ENCODE assay signal across 7 cellular contexts in genomic region chr4:119300072-119300387, GRCh38. TPM values are rescaled to one million over a fixed set of nuclear protein-coding genes. Genes with fewer than 3 reads are reported as not detected.
DNase-seq lines count a peak whose midpoint lies in the region; ATAC-seq and TF ChIP-seq lines count a peak whose summit lies in the region.

No MANE protein-coding gene starts in this region.

- no peak for TF ChIP-seq CTCF in activated CD8-positive, alpha-beta T cell treated with anti-CD3 and anti-CD28 coated beads for 36 hours (IDR thresholded peaks at IDR 0.05)
- TF ChIP-seq CTCF in osteoblast (IDR thresholded peaks at IDR 0.05; ENCODE audit: extremely low read depth, low read depth, low read length) = no peak

- peak overlapping the region; percentile 84 for H3K4me2 ChIP-seq in osteoblast (ENCODE audit: insufficient read depth, low read length)

- H3K9me3 ChIP-seq in osteoblast (ENCODE audit: low read depth, low read length) = no peaks in the 10 kb centered on the region

- no peaks in the 10 kb centered on the region for H3K27me3 ChIP-seq in osteoblast (ENCODE audit: insufficient read depth, low read length)

- intact Hi-C loops in activated CD8-positive, alpha-beta T cell treated with anti-CD3 and anti-CD28 coated beads for 36 hours (cut with micrococcal nuclease) = loop anchor here (10.0 kb wide), 1 partner anchor 745 kb away; no protein-coding TSS in a partner anchor

- peak overlapping the region; percentile 92 for H3K4me3 Mint-ChIP-seq in activated CD8-positive, alpha-beta T cell treated with anti-CD3 and anti-CD28 coated beads for 36 hours

- H3K9me3 Mint-ChIP-seq in activated CD8-positive, alpha-beta T cell treated with anti-CD3 and anti-CD28 coated beads for 36 hours = peaks cover 6% of the 10 kb centered on the region

- H3K27me3 Mint-ChIP-seq in activated CD8-positive, alpha-beta T cell treated with anti-CD3 and anti-CD28 coated beads for 36 hours = peaks cover 3% of the 10 kb centered on the region

- H3K27ac Mint-ChIP-seq in activated CD8-positive, alpha-beta T cell treated with anti-CD3 and anti-CD28 coated beads for 36 hours = peak overlapping the region; percentile 98

- peak overlapping the region; percentile 96 for H3K27ac ChIP-seq in osteoblast (ENCODE audit: low read depth, low read length)

- H3K36me3 Mint-ChIP-seq in activated CD8-positive, alpha-beta T cell treated with anti-CD3 and anti-CD28 coated beads for 36 hours (ENCODE audit: low read depth) = peaks cover 45% of the 10 kb centered on the region

- peaks cover 10% of the 10 kb centered on the region for H3K4me1 ChIP-seq in osteoblast (ENCODE audit: insufficient read depth, low read length)

- DNase-seq in activated CD8-positive, alpha-beta T cell treated with anti-CD3 and anti-CD28 coated beads for 36 hours = peak; percentile 41
- DNase-seq in fibroblast of the conjunctiva (ENCODE audit: low read depth) (peak; percentile 39), osteoblast (ENCODE audit: insufficient read length, low spot score, missing footprints) (peak; percentile 67), SIG-M5 (lab: John Stamatoyannopoulos, UW) (no peak), germinal center (ENCODE audit: low spot score) (no peak)

- peak; percentile 19 for ATAC-seq in GM19328 (IDR thresholded peaks at IDR 0.05; ENCODE audit: unreplicated experiment)
- ATAC-seq in HG03139 (IDR thresholded peaks at IDR 0.05; ENCODE audit: unreplicated experiment) = peak; percentile 6
- peak; percentile 15 for ATAC-seq in activated CD8-positive, alpha-beta T cell treated with anti-CD3 and anti-CD28 coated beads for 36 hours

- CTCF ChIA-PET in activated CD8-positive, alpha-beta T cell treated with anti-CD3 and anti-CD28 coated beads for 36 hours (lab: Charles Lee) = interaction anchor here (0.6 to 4.7 kb wide), 10 partner anchors 8 to 455 kb away, joined by 3 to 28 read pairs (median 4); partner anchors contain the start of gene USP53

- H2AFZ ChIP-seq in osteoblast (ENCODE audit: low read length) = peak overlapping the region; percentile 94

- POLR2A ChIA-PET in activated CD8-positive, alpha-beta T cell treated with anti-CD3 and anti-CD28 coated beads for 36 hours (lab: Charles Lee) = interaction anchor here (0.6 to 2.3 kb wide), 10 partner anchors 9 to 327 kb away, joined by 3 to 17 read pairs (median 3); partner anchors contain the start of gene USP53

- H3K79me2 ChIP-seq in osteoblast (ENCODE audit: insufficient read depth, low read length) = peaks cover 37% of the 10 kb centered on the region

- H4K20me1 ChIP-seq in osteoblast (ENCODE audit: insufficient read depth, low read length) = no peaks in the 10 kb centered on the region

- H3K4me3 ChIP-seq in osteoblast (ENCODE audit: insufficient read depth, low read length) = peak overlapping the region; percentile 93

- H3K36me3 ChIP-seq in osteoblast (ENCODE audit: insufficient read depth, low read length) = peaks cover 22% of the 10 kb centered on the region

- peaks cover 25% of the 10 kb centered on the region for H3K4me1 Mint-ChIP-seq in activated CD8-positive, alpha-beta T cell treated with anti-CD3 and anti-CD28 coated beads for 36 hours (ENCODE audit: low read depth)

RNA-seq across cellular contexts. Expression of gene FABP2, which starts 21.9 kb away (rescaled TPM):
- total RNA-seq in activated CD8-positive, alpha-beta T cell treated with anti-CD3 and anti-CD28 coated beads for 36 hours = not detected
- total RNA-seq in osteoblast = not detected in 2 replicates

Comparison
In these comparisons a context has a peak if more than half of its experiments do, and no peak if none do; other contexts are left out.
1. DNase-seq: peak in activated CD8-positive, alpha-beta T cell treated with anti-CD3 and anti-CD28 coated beads for 36 hours (single experiment), fibroblast of the conjunctiva (single experiment) and osteoblast (single experiment); none in SIG-M5 (single experiment) and germinal center (single experiment).
2. Peak in every context shown above with its lines, with median percentiles within 50 percentile points of each other: ATAC-seq.